ENCODE assay signal across 15 cellular contexts in the genomic region with DNA sequence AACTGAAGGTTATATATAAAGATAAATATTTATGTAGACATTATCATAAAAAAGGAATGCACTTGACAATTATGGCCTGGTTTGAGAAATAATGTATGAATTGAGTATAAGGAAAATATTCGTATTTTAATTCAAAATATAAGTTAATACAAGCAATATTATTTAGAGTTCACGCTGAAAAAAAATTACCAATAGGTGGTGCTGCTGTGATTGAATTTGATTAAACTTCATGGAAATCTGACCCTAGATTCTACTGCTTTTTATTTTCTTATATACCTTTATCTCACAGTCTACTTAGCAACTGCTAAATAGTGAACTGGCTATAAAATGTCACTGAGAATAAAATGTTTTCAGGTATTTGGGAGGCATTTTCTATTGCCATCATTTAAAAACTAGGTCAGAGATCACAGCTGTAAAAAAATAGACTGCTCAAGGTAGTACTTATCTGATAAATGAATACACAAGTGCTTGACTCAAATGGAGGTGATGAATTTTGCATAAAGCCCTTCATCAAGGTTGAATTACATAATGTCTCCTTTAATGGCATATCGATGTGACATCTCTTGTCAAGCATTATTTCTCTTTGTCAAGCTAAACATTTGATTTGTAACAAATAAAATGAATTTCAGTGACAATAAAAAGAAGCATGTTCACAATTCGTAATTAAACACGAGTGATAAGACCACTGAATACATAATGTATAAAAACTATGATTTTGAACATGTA.
DNase-seq lines count a peak whose midpoint lies in the region; ATAC-seq and TF ChIP-seq lines count a peak whose summit lies in the region.
"Had no signal": no experiment of that assay in that cellular context is flagged by ENCODE, and none has a peak within 500 bp of the region (broad histone marks: within the 10 kb centered on the region; RNA-seq: fewer than 3 reads in every experiment).

No MANE protein-coding gene starts in this region.

- ATAC-seq in GM19328 (IDR thresholded peaks at IDR 0.05; ENCODE audit: unreplicated experiment), result no peak
- ATAC-seq in HG03280 (IDR thresholded peaks at IDR 0.05; ENCODE audit: unreplicated experiment), result no peak
- ATAC-seq: activated T-helper 17 cell treated with anti-CD3 and anti-CD28 coated beads, Interleukin-2, amount 50 U/mL, for 72 hours; CD8-positive, alpha-beta T cell; effector memory CD8-positive, alpha-beta T cell had no signal

- no peak overlapping the region for H3K4me3 Mint-ChIP-seq in activated naive CD4-positive, alpha-beta T cell treated with anti-CD3 and anti-CD28 coated beads, Interleukin-2, amount 10 ng/mL, durations not matched to agents 7 days and 5 days
- H3K4me3 Mint-ChIP-seq: activated T-helper 17 cell treated with anti-CD3 and anti-CD28 coated beads, Interleukin-2, amount 50 U/mL, for 72 hours; CD8-positive, alpha-beta T cell; effector memory CD8-positive, alpha-beta T cell had no signal

- TF ChIP-seq CTCF in fibroblast of mammary gland (conservative IDR thresholded peaks at IDR 0.05; ENCODE audit: control insufficient read depth, insufficient read depth, low read depth, low read length), result peak; percentile 32

- CTCF ChIA-PET in activated naive CD4-positive, alpha-beta T cell treated with anti-CD3 and anti-CD28 coated beads, Interleukin-2, amount 10 ng/mL, durations not matched to agents 7 days and 5 days (lab: Charles Lee), result no interaction called here

- no peak overlapping the region for H3K4me3 ChIP-seq in fibroblast of mammary gland (ENCODE audit: control insufficient read depth, low read depth, low read length)
- H3K4me3 ChIP-seq: suprapubic skin had no signal

- H3K9me3 Mint-ChIP-seq in activated naive CD4-positive, alpha-beta T cell treated with anti-CD3 and anti-CD28 coated beads, Interleukin-2, amount 10 ng/mL, durations not matched to agents 7 days and 5 days, result peaks cover 2% of the 10 kb centered on the region

- no peaks in the 10 kb centered on the region for H3K27me3 Mint-ChIP-seq in activated naive CD4-positive, alpha-beta T cell treated with anti-CD3 and anti-CD28 coated beads, Interleukin-2, amount 10 ng/mL, durations not matched to agents 7 days and 5 days
- H3K27me3 Mint-ChIP-seq: activated T-helper 17 cell treated with anti-CD3 and anti-CD28 coated beads, Interleukin-2, amount 50 U/mL, for 72 hours; effector memory CD8-positive, alpha-beta T cell had no signal

- DNase-seq in A172 (ENCODE audit: low spot score), result peak; percentile 5
- peak; percentile 3 for DNase-seq in HT-29 (ENCODE audit: low spot score)
- peak; percentile 38 for DNase-seq in RKO (ENCODE audit: low spot score)
- DNase-seq in fibroblast of mammary gland (ENCODE audit: low read depth), result peak; percentile 19
- no peak for DNase-seq in activated naive CD4-positive, alpha-beta T cell treated with anti-CD3 and anti-CD28 coated beads, Interleukin-2, amount 10 ng/mL, durations not matched to agents 7 days and 5 days
- no peak for DNase-seq in NCI-H2196 treated with DMSO at 0.1 percent for 48 hours (lab: John Stamatoyannopoulos, UW; ENCODE audit: unreplicated experiment)
- DNase-seq: CD8-positive, alpha-beta T cell; effector memory CD8-positive, alpha-beta T cell; islet precursor cell; NK-92 treated with Interleukin-12 subunit alpha and Interleukin-12 subunit beta, amount 100 ng/mL, for 24 hours; stimulated activated CD4-positive, alpha-beta T cell treated with anti-CD3 and anti-CD28 coated beads, Interleukin-4, amount 100 ng/mL, for 1 hour had no signal

- no peaks in the 10 kb centered on the region for H3K36me3 Mint-ChIP-seq in activated naive CD4-positive, alpha-beta T cell treated with anti-CD3 and anti-CD28 coated beads, Interleukin-2, amount 10 ng/mL, durations not matched to agents 7 days and 5 days
- H3K36me3 Mint-ChIP-seq: CD8-positive, alpha-beta T cell had no signal

- no peaks in the 10 kb centered on the region for H3K4me1 Mint-ChIP-seq in activated naive CD4-positive, alpha-beta T cell treated with anti-CD3 and anti-CD28 coated beads, Interleukin-2, amount 10 ng/mL, durations not matched to agents 7 days and 5 days
- H3K4me1 Mint-ChIP-seq: activated T-helper 17 cell treated with anti-CD3 and anti-CD28 coated beads, Interleukin-2, amount 50 U/mL, for 72 hours had no signal

- no peak overlapping the region for H3K27ac Mint-ChIP-seq in activated naive CD4-positive, alpha-beta T cell treated with anti-CD3 and anti-CD28 coated beads, Interleukin-2, amount 10 ng/mL, durations not matched to agents 7 days and 5 days
- H3K27ac Mint-ChIP-seq: activated T-helper 17 cell treated with anti-CD3 and anti-CD28 coated beads, Interleukin-2, amount 50 U/mL, for 72 hours; CD8-positive, alpha-beta T cell; effector memory CD8-positive, alpha-beta T cell had no signal

Comparison
In these comparisons a context has a peak if more than half of its experiments do, and no peak if none do; other contexts are left out.
1. DNase-seq: peak in A172 (single experiment), HT-29 (single experiment), RKO (single experiment) and fibroblast of mammary gland (single experiment); none in activated naive CD4-positive, alpha-beta T cell treated with anti-CD3 and anti-CD28 coated beads, Interleukin-2, amount 10 ng/mL, durations not matched to agents 7 days and 5 days (single experiment) and NCI-H2196 treated with DMSO at 0.1 percent for 48 hours (single experiment).